8 cellular contexts compared by ENCODE assay signal in genomic region chr16:82031116-82032084, GRCh38. TPM values are rescaled to one million over a fixed set of nuclear protein-coding genes. Genes with fewer than 3 reads are reported as not detected.
A peak's percentile ranks its signal among the peaks of the same experiment; 100 is the strongest.
DNase-seq lines count a peak whose midpoint lies in the region; ATAC-seq and TF ChIP-seq lines count a peak whose summit lies in the region.

No MANE protein-coding gene starts in this region.

- intact Hi-C loops in spleen (cut with DNase I; ENCODE audit: low total_unique reads) = no loop called here

- H3K27ac Mint-ChIP-seq in type B pancreatic cell = no peak overlapping the region

- CTCF ChIA-PET in HEK293T (lab: Yijun Ruan, JAX) = interaction anchor here (1.0 to 3.3 kb wide), 2 partner anchors 193 to 199 kb away, joined by 3 to 19 read pairs; no protein-coding TSS in a partner anchor

- no peaks in the 10 kb centered on the region for H3K36me3 ChIP-seq in spleen

- H3K27me3 ChIP-seq in foreskin keratinocyte = no peaks in the 10 kb centered on the region
- peaks cover 0 to 43% (median 0%) of the 10 kb centered on the region in 7 donors for H3K27me3 ChIP-seq in spleen (replicated peaks in 1 of 7)

- no peak overlapping the region for H3K4me3 Mint-ChIP-seq in type B pancreatic cell

- ATAC-seq in foreskin keratinocyte = peak; percentile 29

- H3K4me1 Mint-ChIP-seq in type B pancreatic cell (ENCODE audit: unreplicated experiment) = peaks cover 4% of the 10 kb centered on the region

- POLR2A ChIA-PET in HEK293T (lab: Yijun Ruan, JAX) = interaction anchor here (0.9 kb wide), 1 partner anchor 199 kb away, joined by 3 read pairs; no protein-coding TSS in a partner anchor

- no peaks in the 10 kb centered on the region for H3K9me3 Mint-ChIP-seq in type B pancreatic cell

- H3K4me1 ChIP-seq in foreskin keratinocyte = peaks cover 29% of the 10 kb centered on the region
- H3K4me1 ChIP-seq in spleen = no peaks in the 10 kb centered on the region

- peaks cover 9% of the 10 kb centered on the region for H3K27me3 Mint-ChIP-seq in type B pancreatic cell

- DNase-seq in CD1c-positive myeloid dendritic cell (ENCODE audit: extremely low spot score) (peak; percentile 66), HEK293T (ENCODE audit: extremely low spot score) (peak; percentile 46), RKO (ENCODE audit: low spot score) (peak; percentile 69), foreskin keratinocyte (peak; percentile 38 to 69), type B pancreatic cell (ENCODE audit: extremely low spot score, unreplicated experiment) (no peak), NCI-H1048 (lab: John Stamatoyannopoulos, UW) (no peak), spleen (no peak)
- DNase-seq in activated naive CD4-positive, alpha-beta T cell treated with anti-CD3 and anti-CD28 coated beads, Interleukin-2, amount 50 U/mL, for 16 hours = no peak

- no peaks in the 10 kb centered on the region for H3K36me3 Mint-ChIP-seq in type B pancreatic cell

- 61 to 71% (median 67%) methylated on average over 13 of the region's 13 CpGs for WGBS in spleen, 5 donors

- H3K27ac ChIP-seq in foreskin keratinocyte = no peak overlapping the region
- H3K27ac ChIP-seq in spleen = no peak overlapping the region

- peak; percentile 90 for TF ChIP-seq CTCF in foreskin keratinocyte (conservative IDR thresholded peaks at IDR 0.05)
- TF ChIP-seq CTCF in type B pancreatic cell (conservative IDR thresholded peaks at IDR 0.05) = peak; percentile 69
- TF ChIP-seq CTCF in spleen (IDR thresholded peaks at IDR 0.05 in 8 of 11, conservative IDR thresholded peaks at IDR 0.05 in 3 of 11) = peak in 5 of 11 experiments; percentile 12 to 32 (median 21)

- no peak overlapping the region for H3K4me3 ChIP-seq in spleen

- no peak for TF ChIP-seq POLR2A in spleen (IDR thresholded peaks at IDR 0.05)

- H3K9me3 ChIP-seq in spleen = no peaks in the 10 kb centered on the region

TF ChIP-seq in HEK293T, 16 proteins besides CTCF, POLR2A, EP300 and RAD21:
- TF ChIP-seq FOXA1 (IDR thresholded peaks at IDR 0.05) = no peak
- no peak for TF ChIP-seq NFRKB (IDR thresholded peaks at IDR 0.05)
- TF ChIP-seq FOXK2 (IDR thresholded peaks at IDR 0.05) = no peak
- TF ChIP-seq L3MBTL2 (conservative IDR thresholded peaks at IDR 0.05) = no peak
- TF ChIP-seq ZNF384 (IDR thresholded peaks at IDR 0.05) = no peak

RNA-seq across cellular contexts. Expression of gene HSD17B2, which starts 3.7 kb away (rescaled TPM):
- total RNA-seq in foreskin keratinocyte = 1.3 and 1.6 TPM in 2 replicates
- polyA plus RNA-seq in foreskin keratinocyte = 1.5 and 2.0 TPM in 2 replicates
- total RNA-seq in type B pancreatic cell (ENCODE audit: low replicate concordance) = 6.8 and 17.8 TPM in 2 replicates
- total RNA-seq in spleen = not detected
- polyA plus RNA-seq in spleen = under 1 TPM in 2 of 3 donors, not detected in 1; 0.09 to 0.13 TPM

RNA-seq across cellular contexts. Expression of gene SDR42E1, which starts 20.1 kb away (rescaled TPM):
- total RNA-seq in foreskin keratinocyte = 13.2 and 16.0 TPM in 2 replicates
- polyA plus RNA-seq in foreskin keratinocyte = 4.5 and 4.8 TPM in 2 replicates
- 0.02 TPM in 1 of 2 replicates, not detected in the other for total RNA-seq in type B pancreatic cell (ENCODE audit: low replicate concordance)
- total RNA-seq in spleen = 1 to 10 TPM; 2.4 to 5.4 (median 3.2) TPM
- 1 to 10 TPM in 1 of 3 donors, under 1 TPM in 2; 0.62 to 1.2 (median 0.63) TPM for polyA plus RNA-seq in spleen

Comparison
In these comparisons a context has a peak if more than half of its experiments do, and no peak if none do; other contexts are left out.
1. DNase-seq: peak in CD1c-positive myeloid dendritic cell (single experiment), HEK293T (single experiment), RKO (single experiment) and foreskin keratinocyte (2 of 2); none in type B pancreatic cell (single experiment), NCI-H1048 (single experiment), spleen (single experiment) and activated naive CD4-positive, alpha-beta T cell treated with anti-CD3 and anti-CD28 coated beads, Interleukin-2, amount 50 U/mL, for 16 hours (single experiment).